In the genomic region with DNA sequence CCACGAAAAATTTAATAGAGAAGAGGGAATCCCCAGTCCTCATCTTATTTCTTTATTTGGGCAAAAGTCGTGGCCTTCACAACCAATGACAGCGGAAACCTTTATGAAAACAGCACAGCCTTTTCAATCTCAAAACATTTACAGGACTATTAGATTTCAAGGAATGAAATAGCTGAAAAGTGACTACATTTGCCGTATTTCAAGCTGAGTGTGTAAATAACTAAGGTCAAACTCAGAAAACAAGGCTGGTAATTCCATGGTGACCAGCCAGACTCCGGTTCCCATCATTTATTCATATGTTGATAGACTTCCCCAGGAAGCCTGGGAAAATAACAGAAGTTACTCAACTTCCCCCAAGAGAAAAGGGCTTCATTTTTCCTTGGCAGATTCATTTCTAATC, we compare ENCODE assay signal across 25 cellular contexts.
DNase-seq lines count a peak whose midpoint lies in the region; ATAC-seq, FAIRE-seq and TF ChIP-seq lines count a peak whose summit lies in the region.
"Had no signal": no experiment of that assay in that cellular context is flagged by ENCODE, and none has a peak within 500 bp of the region (broad histone marks: within the 10 kb centered on the region; RNA-seq: fewer than 3 reads in every experiment).

No MANE protein-coding gene starts in this region.

- 54% methylated on average over 5 of the region's 5 CpGs for WGBS in right cardiac atrium
- WGBS in psoas muscle, 3 donors, result 56 to 70% (median 60%) methylated on average over 5 of the region's 5 CpGs
- WGBS in pancreas, 2 donors, result 62 to 68% methylated on average over 5 of the region's 5 CpGs

- H2AFZ ChIP-seq in GM23338, result no peak overlapping the region

- H3K4me3 ChIP-seq in GM23338, result peak overlapping the region; percentile 4; the same call in 1 of the 2 replicates
- H3K4me3 ChIP-seq in choroid plexus epithelial cell (ENCODE audit: low read depth, low read length), result no peak overlapping the region
- no peak overlapping the region for H3K4me3 ChIP-seq in right cardiac atrium (ENCODE audit: low read length)
- H3K4me3 ChIP-seq in psoas muscle, result no peak overlapping the region
- H3K4me3 ChIP-seq in pancreas, result no peak overlapping the region
- H3K4me3 ChIP-seq: thyroid gland had no signal

- DNase-seq in GM23338 (ENCODE audit: low spot score), result no peak
- DNase-seq in choroid plexus epithelial cell (ENCODE audit: low read depth), result peak; percentile 33
- DNase-seq in right cardiac atrium, result peak in 1 of 3 donors; percentile 39
- no peak for DNase-seq in psoas muscle
- no peak for DNase-seq in hepatic stellate cell (ENCODE audit: low spot score)
- DNase-seq in HUDEP-2 (lab: John Stamatoyannopoulos, UW; ENCODE audit: unreplicated experiment in 76 of 76), result no peak
- DNase-seq in pancreas, result no peak
- DNase-seq: activated CD4-positive, CD25-positive, alpha-beta regulatory T cell treated with anti-CD3 and anti-CD28 coated beads, Interleukin-2, amount 50 U/mL, for 72 hours; activated CD8-positive, alpha-beta T cell treated with anti-CD3 and anti-CD28 coated beads for 36 hours; activated effector memory CD4-positive, alpha-beta T cell treated with anti-CD3 and anti-CD28 coated beads, Interleukin-2, amount 50 U/mL, for 16 hours; activated naive CD8-positive, alpha-beta T cell treated with anti-CD3 and anti-CD28 coated beads, Interleukin-2, amount 50 U/mL, for 24 hours; activated T-cell treated with anti-CD3 and anti-CD28 coated beads for 4 hours; cortex of kidney; DMS53; GF-D8; NCI-H1694 treated with DMSO at 0.1 percent for 48 hours; NCI-H774; stimulated activated CD4-positive, alpha-beta T cell treated with anti-CD3 and anti-CD28 coated beads, Interleukin-2, amount 100 ng/mL, for 24 hours; stimulated activated naive CD4-positive, alpha-beta T cell; SW 1271; thyroid gland had no signal

- intact Hi-C loops in right cardiac atrium (cut with DNase I), result no loop called here
- intact Hi-C loops in psoas muscle (cut with DNase I), result no loop called here
- intact Hi-C loops in pancreas (cut with DNase I), result no loop called here

- H3K9me2 ChIP-seq in GM23338 (ENCODE audit: insufficient read depth), result no peaks in the 10 kb centered on the region

- no peaks in the 10 kb centered on the region for H3K79me2 ChIP-seq in GM23338 (replicated peaks; ENCODE audit: insufficient read depth)

- H3K4me2 ChIP-seq in GM23338, result peak overlapping the region; percentile 31; the same call in 1 of the 2 replicates

- H3K27ac ChIP-seq in GM23338 (ENCODE audit: low read depth) (peak overlapping the region; percentile 52; the same call in 1 of the 2 replicates), right cardiac atrium (ENCODE audit: low read length) (no peak overlapping the region), psoas muscle (peak overlapping the region; percentile 41), pancreas (no peak overlapping the region)
- H3K27ac ChIP-seq: thyroid gland had no signal

- H3K36me3 ChIP-seq in GM23338 (ENCODE audit: insufficient read depth), result no peaks in the 10 kb centered on the region
- no peaks in the 10 kb centered on the region for H3K36me3 ChIP-seq in psoas muscle (ENCODE audit: insufficient read depth in 1 of 2, low read depth in 1 of 2)
- H3K36me3 ChIP-seq in pancreas, result no peaks in the 10 kb centered on the region
- H3K36me3 ChIP-seq: thyroid gland had no signal

- H3K4me3 Mint-ChIP-seq in GM23338, result peak overlapping the region; percentile 49; the same call in 2 of the 3 replicates
- H3K4me3 Mint-ChIP-seq: activated CD8-positive, alpha-beta T cell treated with anti-CD3 and anti-CD28 coated beads for 36 hours; activated naive CD8-positive, alpha-beta T cell treated with anti-CD3 and anti-CD28 coated beads, Interleukin-2, amount 50 U/mL, for 24 hours; brain; memory B cell had no signal

- H3K27me3 Mint-ChIP-seq in GM23338 (ENCODE audit: insufficient read depth, low read depth, poor library complexity), result no peaks in the 10 kb centered on the region
- H3K27me3 Mint-ChIP-seq: activated naive CD8-positive, alpha-beta T cell treated with anti-CD3 and anti-CD28 coated beads, Interleukin-2, amount 50 U/mL, for 24 hours; brain had no signal

- no peaks in the 10 kb centered on the region for H4K20me1 ChIP-seq in GM23338 (replicated peaks; ENCODE audit: insufficient read depth)

- H3K36me3 Mint-ChIP-seq in GM23338 (ENCODE audit: low read depth), result no peaks in the 10 kb centered on the region
- H3K36me3 Mint-ChIP-seq: brain, memory B cell had no signal

- H3K4me1 ChIP-seq in GM23338 (ENCODE audit: insufficient read depth) (peaks cover 19% of the 10 kb centered on the region), right cardiac atrium (ENCODE audit: control insufficient read depth, insufficient read depth, low read length) (no peaks in the 10 kb centered on the region), psoas muscle (no peaks in the 10 kb centered on the region), pancreas (no peaks in the 10 kb centered on the region)
- H3K4me1 ChIP-seq: thyroid gland had no signal

- no peak for FAIRE-seq in pancreas (lab: Jason Lieb, UNC)
- FAIRE-seq: islet of Langerhans had no signal

- TF ChIP-seq CTCF in GM23338 (conservative IDR thresholded peaks at IDR 0.05; ENCODE audit: low read depth in 2 of 2), result no peak
- TF ChIP-seq CTCF in choroid plexus epithelial cell (conservative IDR thresholded peaks at IDR 0.05; ENCODE audit: low read depth, low read length), result no peak
- TF ChIP-seq CTCF in psoas muscle (IDR thresholded peaks at IDR 0.05), result no peak
- no peak for TF ChIP-seq CTCF in pancreas (IDR thresholded peaks at IDR 0.05)

- H3K27me3 ChIP-seq in GM23338 (ENCODE audit: insufficient read depth), result no peaks in the 10 kb centered on the region
- H3K27me3 ChIP-seq in right cardiac atrium (ENCODE audit: control insufficient read depth, insufficient read depth), result no peaks in the 10 kb centered on the region
- no peaks in the 10 kb centered on the region for H3K27me3 ChIP-seq in psoas muscle (ENCODE audit: insufficient read depth in 3 of 3, low read length in 2 of 3)
- no peaks in the 10 kb centered on the region for H3K27me3 ChIP-seq in pancreas
- H3K27me3 ChIP-seq: thyroid gland had no signal

- ATAC-seq in GM23338, result peak; percentile 48; the same call in 2 of the 3 replicates
- peak; percentile 68 to 82 for ATAC-seq in right cardiac atrium
- ATAC-seq in psoas muscle, result no peak
- ATAC-seq in GM19023 (IDR thresholded peaks at IDR 0.05; ENCODE audit: unreplicated experiment), result no peak
- ATAC-seq in pancreas, result no peak
- ATAC-seq: activated CD8-positive, alpha-beta T cell treated with anti-CD3 and anti-CD28 coated beads for 36 hours; activated naive CD8-positive, alpha-beta T cell treated with anti-CD3 and anti-CD28 coated beads, Interleukin-2, amount 50 U/mL, for 24 hours had no signal

- no peaks in the 10 kb centered on the region for H3F3A ChIP-seq in GM23338 (replicated peaks; ENCODE audit: low read depth)

- H3K4me1 Mint-ChIP-seq in GM23338, result peaks cover 36% of the 10 kb centered on the region
- H3K4me1 Mint-ChIP-seq: activated naive CD8-positive, alpha-beta T cell treated with anti-CD3 and anti-CD28 coated beads, Interleukin-2, amount 50 U/mL, for 24 hours; memory B cell had no signal

- H3K27ac Mint-ChIP-seq in GM23338, result peak overlapping the region; percentile 92
- H3K27ac Mint-ChIP-seq: activated CD8-positive, alpha-beta T cell treated with anti-CD3 and anti-CD28 coated beads for 36 hours; activated naive CD8-positive, alpha-beta T cell treated with anti-CD3 and anti-CD28 coated beads, Interleukin-2, amount 50 U/mL, for 24 hours; memory B cell had no signal

- no peaks in the 10 kb centered on the region for H3K9me3 Mint-ChIP-seq in GM23338
- H3K9me3 Mint-ChIP-seq: activated CD8-positive, alpha-beta T cell treated with anti-CD3 and anti-CD28 coated beads for 36 hours; activated naive CD8-positive, alpha-beta T cell treated with anti-CD3 and anti-CD28 coated beads, Interleukin-2, amount 50 U/mL, for 24 hours; brain; memory B cell had no signal

- H3K9me3 ChIP-seq in right cardiac atrium (ENCODE audit: control insufficient read depth, low read length) (no peaks in the 10 kb centered on the region), psoas muscle (no peaks in the 10 kb centered on the region), pancreas (no peaks in the 10 kb centered on the region)
- H3K9me3 ChIP-seq: thyroid gland had no signal

TF ChIP-seq in GM23338, 12 proteins besides CTCF, POLR2A, EP300 and RAD21:
- no peak for TF ChIP-seq ZNF114 (CRISPR knock-in tag; IDR thresholded peaks at IDR 0.05)
- no peak for TF ChIP-seq STAT1 (IDR thresholded peaks at IDR 0.05; ENCODE audit: unreplicated experiment)
- TF ChIP-seq NANOG (IDR thresholded peaks at IDR 0.05; ENCODE audit: borderline replicate concordance), result no peak
- no peak for TF ChIP-seq REST (IDR thresholded peaks at IDR 0.05; ENCODE audit: unreplicated experiment)

Comparison
In these comparisons a context has a peak if more than half of its experiments do, and no peak if none do; other contexts are left out.
1. ATAC-seq: peak in GM23338 (single experiment) and right cardiac atrium (2 of 2); none in psoas muscle (0 of 4), GM19023 (single experiment) and pancreas (0 of 4).
2. H3K27ac ChIP-seq: peak in GM23338 (single experiment) and psoas muscle (single experiment); none in right cardiac atrium (single experiment) and pancreas (0 of 4).